Comparison of ENCODE assay signal across 20 cellular contexts in the genomic region with DNA sequence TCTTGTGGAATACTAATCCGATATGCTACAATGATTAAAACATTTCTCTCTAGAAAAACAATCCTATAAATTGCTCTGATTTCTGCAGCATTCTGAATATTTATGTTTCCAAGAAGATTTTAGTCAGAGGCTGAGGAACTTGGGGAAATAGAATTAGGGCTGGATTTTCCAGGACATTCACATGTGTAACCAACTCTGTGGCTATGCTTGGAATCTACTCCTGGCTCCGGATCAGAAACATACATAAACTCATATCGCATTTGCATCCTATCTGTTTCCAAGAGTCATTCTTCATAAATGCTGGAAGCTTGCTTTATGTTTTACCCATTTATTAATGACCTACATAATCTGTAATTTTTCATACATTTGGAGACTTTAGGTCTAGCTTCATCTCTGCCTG.
"Had no signal": no experiment of that assay in that cellular context is flagged by ENCODE, and none has a peak within 500 bp of the region (broad histone marks: within the 10 kb centered on the region; RNA-seq: fewer than 3 reads in every experiment).

No MANE protein-coding gene starts in this region.

- H3K9me3 ChIP-seq: ascending aorta, prostate gland, tibial nerve had no signal

- H3K27me3 Mint-ChIP-seq: activated B cell treated with CpG ODN at 0.5 μM for 24 hours; activated CD4-positive, alpha-beta T cell treated with anti-CD3 and anti-CD28 coated beads, Interleukin-2, amount 10 ng/mL, durations not matched to agents 24 days and 14 days; activated naive CD4-positive, alpha-beta T cell treated with anti-CD3 and anti-CD28 coated beads, Interleukin-2, amount 10 ng/mL, durations not matched to agents 7 days and 5 days; activated naive CD8-positive, alpha-beta T cell treated with anti-CD3 and anti-CD28 coated beads, Interleukin-2, amount 50 U/mL, for 24 hours; stimulated activated naive CD8-positive, alpha-beta T cell treated with anti-CD3 and anti-CD28 coated beads, Interleukin-15, Interleukin-2, amounts not matched to agents 100 ng/mL and 50 ng/mL, for 24 hours; T-cell had no signal

- H3K4me1 ChIP-seq: ascending aorta, prostate gland had no signal

- H3K36me3 ChIP-seq: ascending aorta, prostate gland, tibial nerve had no signal

- ATAC-seq: activated naive CD8-positive, alpha-beta T cell treated with anti-CD3 and anti-CD28 coated beads, Interleukin-2, amount 50 U/mL, for 24 hours; activated T-cell treated with anti-CD3 and anti-CD28 coated beads, Interleukin-2, amount 50 U/mL, for 4 hours; esophagus mucosa; right cardiac atrium; T-cell had no signal

- H3K4me3 ChIP-seq: ascending aorta, coronary artery, prostate gland, tibial nerve had no signal

- H3K27ac Mint-ChIP-seq: activated B cell treated with CpG ODN at 0.5 μM for 24 hours; activated CD4-positive, alpha-beta T cell treated with anti-CD3 and anti-CD28 coated beads, Interleukin-2, amount 10 ng/mL, durations not matched to agents 24 days and 14 days; activated naive CD4-positive, alpha-beta T cell treated with anti-CD3 and anti-CD28 coated beads, Interleukin-2, amount 10 ng/mL, durations not matched to agents 7 days and 5 days; activated naive CD8-positive, alpha-beta T cell treated with anti-CD3 and anti-CD28 coated beads, Interleukin-2, amount 50 U/mL, for 24 hours; stimulated activated naive CD8-positive, alpha-beta T cell treated with anti-CD3 and anti-CD28 coated beads, Interleukin-15, Interleukin-2, amounts not matched to agents 100 ng/mL and 50 ng/mL, for 24 hours; T-cell had no signal

- H3K9me3 Mint-ChIP-seq: activated B cell treated with CpG ODN at 0.5 μM for 24 hours; activated CD4-positive, alpha-beta T cell treated with anti-CD3 and anti-CD28 coated beads, Interleukin-2, amount 10 ng/mL, durations not matched to agents 24 days and 14 days; activated naive CD8-positive, alpha-beta T cell treated with anti-CD3 and anti-CD28 coated beads, Interleukin-2, amount 50 U/mL, for 24 hours; activated T-cell treated with anti-CD3 and anti-CD28 coated beads, Interleukin-2, amount 50 U/mL, for 4 hours had no signal

- DNase-seq: activated B cell treated with CpG ODN at 0.5 μM for 24 hours; activated CD4-positive, alpha-beta T cell treated with anti-CD3 and anti-CD28 coated beads, Interleukin-2, amount 10 ng/mL, durations not matched to agents 24 days and 14 days; activated CD8-positive, alpha-beta memory T cell treated with anti-CD3 and anti-CD28 coated beads, Interleukin-2, amount 50 U/mL, for 4 hours; activated effector memory CD4-positive, alpha-beta T cell treated with Interleukin-2 at 50 U/mL for 16 hours; activated naive CD4-positive, alpha-beta T cell treated with anti-CD3 and anti-CD28 coated beads, Interleukin-2, amount 10 ng/mL, durations not matched to agents 7 days and 5 days; activated naive CD8-positive, alpha-beta T cell treated with anti-CD3 and anti-CD28 coated beads, Interleukin-2, amount 50 U/mL, for 24 hours; activated T-cell treated with anti-CD3 and anti-CD28 coated beads, Interleukin-2, amount 50 U/mL, for 4 hours; caudate nucleus; effector CD4-positive, alpha-beta T cell; hypothalamus; right cardiac atrium; stimulated activated CD4-positive, alpha-beta T cell treated with anti-CD3 and anti-CD28 coated beads, Interleukin-2, amount 100 ng/mL, for 48 hours; T-cell had no signal

- H3K36me3 Mint-ChIP-seq: activated naive CD4-positive, alpha-beta T cell treated with anti-CD3 and anti-CD28 coated beads, Interleukin-2, amount 10 ng/mL, durations not matched to agents 7 days and 5 days; T-cell had no signal

- H3K4me1 Mint-ChIP-seq: activated CD4-positive, alpha-beta T cell treated with anti-CD3 and anti-CD28 coated beads, Interleukin-2, amount 10 ng/mL, durations not matched to agents 24 days and 14 days; activated naive CD4-positive, alpha-beta T cell treated with anti-CD3 and anti-CD28 coated beads, Interleukin-2, amount 10 ng/mL, durations not matched to agents 7 days and 5 days; activated naive CD8-positive, alpha-beta T cell treated with anti-CD3 and anti-CD28 coated beads, Interleukin-2, amount 50 U/mL, for 24 hours; T-cell had no signal

- H3K27me3 ChIP-seq: ascending aorta, tibial nerve had no signal

- H3K27ac ChIP-seq: ascending aorta, coronary artery, prostate gland, tibial nerve had no signal

- H3K4me3 Mint-ChIP-seq: activated B cell treated with CpG ODN at 0.5 μM for 24 hours; activated CD4-positive, alpha-beta T cell treated with anti-CD3 and anti-CD28 coated beads, Interleukin-2, amount 10 ng/mL, durations not matched to agents 24 days and 14 days; activated naive CD4-positive, alpha-beta T cell treated with anti-CD3 and anti-CD28 coated beads, Interleukin-2, amount 10 ng/mL, durations not matched to agents 7 days and 5 days; activated naive CD8-positive, alpha-beta T cell treated with anti-CD3 and anti-CD28 coated beads, Interleukin-2, amount 50 U/mL, for 24 hours; activated T-cell treated with anti-CD3 and anti-CD28 coated beads, Interleukin-2, amount 50 U/mL, for 4 hours; neural crest cell; stimulated activated naive CD8-positive, alpha-beta T cell treated with anti-CD3 and anti-CD28 coated beads, Interleukin-15, Interleukin-2, amounts not matched to agents 100 ng/mL and 50 ng/mL, for 24 hours; T-cell had no signal
